Comparison of ENCODE assay signal across 13 cellular contexts in genomic region chr11:8722809-8723208, GRCh38. TPM values are rescaled to one million over a fixed set of nuclear protein-coding genes. Genes with fewer than 3 reads are reported as not detected.
DNase-seq lines count a peak whose midpoint lies in the region; ATAC-seq and TF ChIP-seq lines count a peak whose summit lies in the region.
"Had no signal": no experiment of that assay in that cellular context is flagged by ENCODE, and none has a peak within 500 bp of the region (broad histone marks: within the 10 kb centered on the region; RNA-seq: fewer than 3 reads in every experiment).

No MANE protein-coding gene starts in this region.

- peaks cover 13% of the 10 kb centered on the region; the same call in 1 of the 2 replicates for H3K79me2 ChIP-seq in SK-N-SH (ENCODE audit: insufficient read depth)

- TF ChIP-seq CTCF in SK-N-SH (IDR thresholded peaks at IDR 0.05) (no peak), osteocyte (IDR thresholded peaks at IDR 0.05) (no peak), upper lobe of right lung (IDR thresholded peaks at IDR 0.05) (no peak), WERI-Rb-1 (IDR thresholded peaks at IDR 0.05; ENCODE audit: low read depth, low read length) (no peak)

- no peaks in the 10 kb centered on the region for H3K9me3 Mint-ChIP-seq in osteocyte (ENCODE audit: unreplicated experiment)
- H3K9me3 Mint-ChIP-seq: activated naive CD4-positive, alpha-beta T cell treated with anti-CD3 and anti-CD28 coated beads for 36 hours; CD4-positive, CD25-positive, alpha-beta regulatory T cell; GM23338 had no signal

- H3K4me3 Mint-ChIP-seq in osteocyte (ENCODE audit: unreplicated experiment) = no peak overlapping the region
- H3K4me3 Mint-ChIP-seq: activated naive CD4-positive, alpha-beta T cell treated with anti-CD3 and anti-CD28 coated beads for 36 hours; CD4-positive, CD25-positive, alpha-beta regulatory T cell; GM23338 had no signal

- peaks cover 70% of the 10 kb centered on the region for H3K4me1 Mint-ChIP-seq in osteocyte (ENCODE audit: unreplicated experiment)

- CTCF ChIA-PET in SK-N-SH (lab: Yijun Ruan, JAX) = no interaction called here

- no peaks in the 10 kb centered on the region for H3K9me2 ChIP-seq in SK-N-SH

- H3K9ac ChIP-seq in SK-N-SH = no peak overlapping the region

- 96% methylated on average over 3 of the region's 3 CpGs for WGBS in SK-N-SH (ENCODE audit: low lambda C conversion rate)
- 80 to 85% methylated on average over 3 of the region's 3 CpGs for WGBS in esophagus, 2 donors

- H3K27me3 ChIP-seq in SK-N-SH (ENCODE audit: insufficient read depth) = no peaks in the 10 kb centered on the region
- no peaks in the 10 kb centered on the region for H3K27me3 ChIP-seq in esophagus (ENCODE audit: control insufficient read depth in 1 of 2, insufficient read depth in 2 of 2, low read length in 2 of 2)
- H3K27me3 ChIP-seq in upper lobe of right lung = no peaks in the 10 kb centered on the region
- H3K27me3 ChIP-seq in WERI-Rb-1 (ENCODE audit: insufficient read depth, low read depth, severe bottlenecking) = no peaks in the 10 kb centered on the region

- no peak for TF ChIP-seq RAD21 in SK-N-SH (IDR thresholded peaks at IDR 0.05; ENCODE audit: low read length)

- H3K36me3 Mint-ChIP-seq in osteocyte (ENCODE audit: unreplicated experiment) = peaks cover 32% of the 10 kb centered on the region
- H3K36me3 Mint-ChIP-seq: CD4-positive, CD25-positive, alpha-beta regulatory T cell had no signal

- no peaks in the 10 kb centered on the region for H3K9me3 ChIP-seq in SK-N-SH
- H3K9me3 ChIP-seq in esophagus (ENCODE audit: control insufficient read depth in 2 of 2, insufficient read depth in 1 of 2, low read depth in 1 of 2, low read length in 1 of 2) = no peaks in the 10 kb centered on the region
- no peaks in the 10 kb centered on the region for H3K9me3 ChIP-seq in upper lobe of right lung
- no peaks in the 10 kb centered on the region for H3K9me3 ChIP-seq in WERI-Rb-1 (ENCODE audit: severe bottlenecking)
- H3K9me3 ChIP-seq: psoas muscle had no signal

- H3K27ac Mint-ChIP-seq in osteocyte (ENCODE audit: unreplicated experiment) = peak overlapping the region; percentile 93
- H3K27ac Mint-ChIP-seq: activated naive CD4-positive, alpha-beta T cell treated with anti-CD3 and anti-CD28 coated beads for 36 hours; CD4-positive, CD25-positive, alpha-beta regulatory T cell had no signal

- H3K4me3 ChIP-seq in SK-N-SH (ENCODE audit: low read depth in 2 of 2, low read length in 1 of 2) (no peak overlapping the region), esophagus (ENCODE audit: low read depth in 1 of 2, low read length in 2 of 2) (no peak overlapping the region), upper lobe of right lung (no peak overlapping the region), WERI-Rb-1 (ENCODE audit: low read depth, low read length) (no peak overlapping the region)
- H3K4me3 ChIP-seq: GM23338, psoas muscle had no signal

- no peak overlapping the region for H2AFZ ChIP-seq in SK-N-SH (ENCODE audit: low read depth)
- H2AFZ ChIP-seq: GM23338 had no signal

- peaks cover 26 to 58% of the 10 kb centered on the region in 2 experiments; a peak in 3 of 4 replicates for H3K4me1 ChIP-seq in SK-N-SH (ENCODE audit: control insufficient read depth in 1 of 2, insufficient read depth in 2 of 2, low read depth in 1 of 2, low read length in 1 of 2)
- peaks cover 13 to 31% of the 10 kb centered on the region in 2 donors for H3K4me1 ChIP-seq in esophagus (ENCODE audit: control insufficient read depth in 2 of 2, insufficient read depth in 2 of 2, low read length in 1 of 2)
- peaks cover 56% of the 10 kb centered on the region for H3K4me1 ChIP-seq in upper lobe of right lung

- ATAC-seq in SK-N-SH treated with all-trans-retinoic acid at 6 μM for 48 hours (no peak), upper lobe of right lung (no peak)
- ATAC-seq: psoas muscle had no signal

- no peaks in the 10 kb centered on the region; the same call in 1 of the 2 replicates for H4K20me1 ChIP-seq in SK-N-SH (ENCODE audit: insufficient read depth)

- intact Hi-C loops in upper lobe of right lung (cut with DNase I) = no loop called here

- DNase-seq in SK-N-SH (no peak), osteocyte (ENCODE audit: extremely low spot score, unreplicated experiment) (no peak), upper lobe of right lung (no peak), substantia nigra (lab: John Stamatoyannopoulos, UW) (no peak), hippocampal formation (lab: John Stamatoyannopoulos, UW) (no peak), WERI-Rb-1 (no peak)
- DNase-seq: activated naive CD4-positive, alpha-beta T cell treated with anti-CD3 and anti-CD28 coated beads for 36 hours; CD4-positive, CD25-positive, alpha-beta regulatory T cell; NCI-H2029; psoas muscle had no signal

- TF ChIP-seq EP300 in SK-N-SH (IDR thresholded peaks at IDR 0.05; ENCODE audit: borderline replicate concordance in 1 of 2, low read depth in 1 of 2, low read length in 1 of 2) = no peak

- H3K36me3 ChIP-seq in SK-N-SH (replicated peaks in 1 of 2; ENCODE audit: control insufficient read depth in 1 of 2, insufficient read depth in 2 of 2, low read length in 1 of 2) (peaks cover 7 to 9% of the 10 kb centered on the region in 2 experiments), esophagus (ENCODE audit: control insufficient read depth in 2 of 2, insufficient read depth in 2 of 2, low read length in 1 of 2) (peaks cover 0 to 5% of the 10 kb centered on the region in 2 donors), upper lobe of right lung (peaks cover 7% of the 10 kb centered on the region), WERI-Rb-1 (peaks cover 15% of the 10 kb centered on the region)

- POLR2A ChIA-PET in SK-N-SH (lab: Yijun Ruan, JAX) = no interaction called here

- no peaks in the 10 kb centered on the region for H3K27me3 Mint-ChIP-seq in osteocyte (ENCODE audit: unreplicated experiment)

- no peak overlapping the region for H3K4me2 ChIP-seq in SK-N-SH
- H3K4me2 ChIP-seq: GM23338 had no signal

- H3K27ac ChIP-seq in SK-N-SH (ENCODE audit: low read depth in 2 of 2, low read length in 1 of 2) = peak overlapping the region; percentile 30 to 96; a peak in 2 of 4 replicates
- peak overlapping the region; percentile 98 to 99 for H3K27ac ChIP-seq in esophagus (ENCODE audit: low read depth in 2 of 2, low read length in 1 of 2)
- peak overlapping the region; percentile 58 for H3K27ac ChIP-seq in upper lobe of right lung
- H3K27ac ChIP-seq in substantia nigra (ENCODE audit: low read depth, low read length, poor library complexity, severe bottlenecking) = no peak overlapping the region
- no peak overlapping the region for H3K27ac ChIP-seq in WERI-Rb-1

- H3F3A ChIP-seq in SK-N-SH (replicated peaks; ENCODE audit: insufficient read depth) = peaks cover 35% of the 10 kb centered on the region

TF ChIP-seq in SK-N-SH, 30 proteins besides CTCF, POLR2A, EP300 and RAD21:
- TF ChIP-seq GABPA (IDR thresholded peaks at IDR 0.05; ENCODE audit: low read depth) (no peak), JUND (IDR thresholded peaks at IDR 0.05) (no peak), TCF12 (IDR thresholded peaks at IDR 0.05) (no peak), RCOR1 (IDR thresholded peaks at IDR 0.05; ENCODE audit: low read length) (no peak), MAX (IDR thresholded peaks at IDR 0.05; ENCODE audit: low read depth) (no peak), FOSL2 (IDR thresholded peaks at IDR 0.05; ENCODE audit: borderline replicate concordance, low read depth) (no peak), SIN3A (IDR thresholded peaks at IDR 0.05; ENCODE audit: borderline replicate concordance, low read depth, low read length) (no peak), ELF1 (IDR thresholded peaks at IDR 0.05) (no peak)
TF ChIP-seq in SK-N-SH: peak in this region for 0.

TF ChIP-seq in SK-N-SH treated with all-trans-retinoic acid at 6 μM for 48 hours, 23 proteins besides CTCF, POLR2A, EP300 and RAD21 (continues in another document):
- TF ChIP-seq TSHZ2 (CRISPR knock-in tag; IDR thresholded peaks at IDR 0.05) = no peak

RNA-seq across cellular contexts. Expression of gene RPL27A, which starts 40.2 kb away (rescaled TPM):
- polyA plus RNA-seq in SK-N-SH (2012; rRNA removed) = 752 and 1,162 TPM in 2 replicates
- 1,039 and 1,258 TPM in 2 replicates for polyA plus RNA-seq in SK-N-SH (2012; cell fraction: cytosol; rRNA removed)
- 308 and 341 TPM in 2 replicates for polyA plus RNA-seq in SK-N-SH (2012; cell fraction: nucleus; rRNA removed)
- 1,000 to 10,000 TPM; 2,629 to 4,238 TPM for polyA plus RNA-seq in esophagus
- total RNA-seq in osteocyte = 750 and 815 TPM in 2 replicates
- 835 TPM for total RNA-seq in upper lobe of right lung

RNA-seq across cellular contexts. Expression of gene TRIM66, which starts 40.3 kb away (rescaled TPM):
- polyA plus RNA-seq in SK-N-SH (2012; rRNA removed) (6.4 and 8.0 TPM in 2 replicates), esophagus (1 to 10 TPM; 2.0 to 4.8 TPM)
- 2.5 and 2.7 TPM in 2 replicates for polyA plus RNA-seq in SK-N-SH (2012; cell fraction: cytosol; rRNA removed)
- 44.1 and 62.7 TPM in 2 replicates for polyA plus RNA-seq in SK-N-SH (2012; cell fraction: nucleus; rRNA removed)
- total RNA-seq in osteocyte (10.0 and 10.2 TPM in 2 replicates), upper lobe of right lung (15.0 TPM)

Comparison
In these comparisons a context has a peak if more than half of its experiments do, and no peak if none do; other contexts are left out.
1. H3K27ac ChIP-seq: peak in SK-N-SH (2 of 2), esophagus (2 of 2) and upper lobe of right lung (single experiment); none in substantia nigra (single experiment) and WERI-Rb-1 (single experiment).